25 cellular contexts compared by ENCODE assay signal in genomic region chr4:186630128-186630527, GRCh38.
DNase-seq lines count a peak whose midpoint lies in the region; ATAC-seq, FAIRE-seq and TF ChIP-seq lines count a peak whose summit lies in the region.
"Had no signal": no experiment of that assay in that cellular context is flagged by ENCODE, and none has a peak within 500 bp of the region (broad histone marks: within the 10 kb centered on the region; RNA-seq: fewer than 3 reads in every experiment).

No MANE protein-coding gene starts in this region.

- H4K20me1 ChIP-seq in HepG2 (ENCODE audit: insufficient read depth, low read length) (no peaks in the 10 kb centered on the region), neural progenitor cell (ENCODE audit: low read depth) (peaks cover 6% of the 10 kb centered on the region)

- H2AFZ ChIP-seq in HepG2 (ENCODE audit: low read length), result no peak overlapping the region
- H2AFZ ChIP-seq in neural progenitor cell (replicated peaks), result no peak overlapping the region
- H2AFZ ChIP-seq: GM23248 had no signal

- H3K9me3 ChIP-seq in HepG2 (ENCODE audit: low read length), result no peaks in the 10 kb centered on the region
- H3K9me3 ChIP-seq in right lobe of liver, result no peaks in the 10 kb centered on the region
- H3K9me3 ChIP-seq in neural progenitor cell (ENCODE audit: low read depth), result no peaks in the 10 kb centered on the region
- H3K9me3 ChIP-seq: BE2C; BLaER1 treated with 17β-estradiol and CSF1 and Interleukin-3, amounts not matched to agents 10 nM and 100 nM had no signal

- peaks cover 28 to 80% of the 10 kb centered on the region in 2 experiments for H3K36me3 ChIP-seq in HepG2 (replicated peaks in 1 of 2; ENCODE audit: control insufficient read depth in 1 of 2, insufficient read depth in 2 of 2, low read length in 2 of 2)
- peaks cover 0 to 18% (median 1%) of the 10 kb centered on the region in 4 donors for H3K36me3 ChIP-seq in right lobe of liver
- peaks cover 22% of the 10 kb centered on the region for H3K36me3 ChIP-seq in bronchial epithelial cell (ENCODE audit: control insufficient read depth, insufficient read depth, low read length)
- peaks cover 18% of the 10 kb centered on the region for H3K36me3 ChIP-seq in neural progenitor cell
- H3K36me3 ChIP-seq: BE2C had no signal

- no peak overlapping the region for H3K27ac ChIP-seq in HepG2 (ENCODE audit: extremely low read length, insufficient read depth, low read length)
- H3K27ac ChIP-seq in right lobe of liver, result no peak overlapping the region
- peak overlapping the region; percentile 57 for H3K27ac ChIP-seq in neural progenitor cell
- H3K27ac ChIP-seq: 22Rv1, GM23248 had no signal

- 96% methylated on average over 6 of the region's 6 CpGs for WGBS in HepG2 (ENCODE audit: low lambda C conversion rate)
- WGBS in right lobe of liver (ENCODE audit: insufficient coverage, low coverage, low lambda C conversion rate, missing lambda C conversion rate), result 89% methylated on average over 3 of the region's 6 CpGs

- no peaks in the 10 kb centered on the region for H3K9me3 Mint-ChIP-seq in neural progenitor cell

- H3K36me3 Mint-ChIP-seq in neural progenitor cell, result peaks cover 75% of the 10 kb centered on the region
- H3K36me3 Mint-ChIP-seq: CD14-positive monocyte; CD8-positive, alpha-beta memory T cell had no signal

- no TSS peak for BruUV-seq in HepG2 (replicated peaks; lab: Mats Ljungman, UMichigan)

- no peak overlapping the region for H3K4me3 Mint-ChIP-seq in neural progenitor cell
- H3K4me3 Mint-ChIP-seq: CD14-positive monocyte; CD4-positive, alpha-beta T cell; CD8-positive, alpha-beta memory T cell had no signal

- FAIRE-seq in HepG2 (lab: Jason Lieb, UNC), result no peak
- FAIRE-seq in bronchial epithelial cell (lab: Jason Lieb, UNC), result peak; percentile 77
- FAIRE-seq: A204.1, D721Med, GM12878, GM19239, H1 had no signal

- DNase-seq in HepG2 (ENCODE audit: low spot score), result no peak
- no peak for DNase-seq in right lobe of liver
- no peak for DNase-seq in bronchial epithelial cell (ENCODE audit: low read depth)
- DNase-seq in neural progenitor cell (ENCODE audit: low spot score), result no peak
- DNase-seq in midbrain (lab: John Stamatoyannopoulos, UW), result no peak
- no peak for DNase-seq in NCI-H446 treated with DMSO at 0.1 percent for 48 hours (lab: John Stamatoyannopoulos, UW)
- DNase-seq: AML-193; BE2C; CD4-positive, alpha-beta T cell; CD8-positive, alpha-beta memory T cell; DMS 273 treated with DMSO at 0.1 percent for 48 hours; DMS79; EL; GDM1; GM23248; H7; HCEC 1CT had no signal

- H3K4me3 ChIP-seq in HepG2 (replicated peaks in 1 of 3; ENCODE audit: insufficient read depth in 1 of 3, low read depth in 2 of 3, low read length in 3 of 3) (no peak overlapping the region), right lobe of liver (no peak overlapping the region), bronchial epithelial cell (ENCODE audit: low read depth, low read length) (no peak overlapping the region), neural progenitor cell (no peak overlapping the region)
- H3K4me3 ChIP-seq: BLaER1 treated with 17β-estradiol and CSF1 and Interleukin-3, amounts not matched to agents 10 nM and 100 nM; GM12878; GM23248 had no signal

- no peak for TF ChIP-seq EP300 in HepG2 (IDR thresholded peaks at IDR 0.05; ENCODE audit: low read depth in 2 of 2, low read length in 2 of 2)
- TF ChIP-seq EP300 in HepG2 (CRISPR knock-in tag; IDR thresholded peaks at IDR 0.05; ENCODE audit: borderline replicate concordance), result no peak

- H3F3A ChIP-seq in neural progenitor cell (ENCODE audit: low read depth), result peaks cover 29% of the 10 kb centered on the region

- no peak for TF ChIP-seq RAD21 in HepG2 (CRISPR knock-in tag; IDR thresholded peaks at IDR 0.05)

- in situ Hi-C loops in HepG2 (cut with HindIII; ENCODE audit: extremely low pct_ligation_motif_present, low pct_unique_long_range_greater_than_20kb), result no loop called here

- TF ChIP-seq POLR2A in HepG2 (IDR thresholded peaks at IDR 0.05; ENCODE audit: insufficient read depth in 1 of 2, low read depth in 2 of 2, low read length in 2 of 2) (no peak), right lobe of liver (IDR thresholded peaks at IDR 0.05) (no peak)

- H3K4me2 ChIP-seq in HepG2 (ENCODE audit: low read depth, low read length), result no peak overlapping the region
- H3K4me2 ChIP-seq in neural progenitor cell, result no peak overlapping the region
- H3K4me2 ChIP-seq: BLaER1 treated with 17β-estradiol and CSF1 and Interleukin-3, amounts not matched to agents 10 nM and 100 nM had no signal

- CTCF ChIA-PET in HepG2 (lab: Yijun Ruan, JAX; ENCODE audit: low intra/inter-chr PET ratio, low total read pairs), result no interaction called here

- no peaks in the 10 kb centered on the region for H3K79me2 ChIP-seq in HepG2 (ENCODE audit: insufficient read depth, low read length)
- H3K79me2 ChIP-seq in neural progenitor cell (ENCODE audit: low read depth), result peaks cover 23% of the 10 kb centered on the region

- intact Hi-C loops in HepG2 (cut with micrococcal nuclease; ENCODE audit: unreplicated experiment) (no loop called here), right lobe of liver (cut with DNase I) (no loop called here)

- H3K9ac ChIP-seq in HepG2 (ENCODE audit: insufficient read depth, low read depth, low read length) (no peak overlapping the region), neural progenitor cell (no peak overlapping the region)
- H3K9ac ChIP-seq: BLaER1 treated with 17β-estradiol and CSF1 and Interleukin-3, amounts not matched to agents 10 nM and 100 nM; GM23248 had no signal

- H3K27me3 ChIP-seq in HepG2 (ENCODE audit: control insufficient read depth in 1 of 2, insufficient read depth in 2 of 2, low read length in 2 of 2), result no peaks in the 10 kb centered on the region
- H3K27me3 ChIP-seq in right lobe of liver, result no peaks in the 10 kb centered on the region
- no peaks in the 10 kb centered on the region for H3K27me3 ChIP-seq in bronchial epithelial cell (ENCODE audit: control insufficient read depth, insufficient read depth, low read length)
- no peaks in the 10 kb centered on the region for H3K27me3 ChIP-seq in neural progenitor cell
- H3K27me3 ChIP-seq: BE2C; BLaER1 treated with 17β-estradiol and CSF1 and Interleukin-3, amounts not matched to agents 10 nM and 100 nM had no signal

- no peak overlapping the region for H3K27ac Mint-ChIP-seq in neural progenitor cell
- H3K27ac Mint-ChIP-seq: CD14-positive monocyte; CD4-positive, alpha-beta T cell; CD8-positive, alpha-beta memory T cell had no signal

- peaks cover 3% of the 10 kb centered on the region for H3K4me1 Mint-ChIP-seq in neural progenitor cell

- TF ChIP-seq CTCF in HepG2 (CRISPR knock-in tag; IDR thresholded peaks at IDR 0.05), result no peak
- TF ChIP-seq CTCF in right lobe of liver (IDR thresholded peaks at IDR 0.05), result no peak
- TF ChIP-seq CTCF in bronchial epithelial cell (IDR thresholded peaks at IDR 0.05; ENCODE audit: insufficient read depth, low read length, severe bottlenecking), result no peak
- no peak for TF ChIP-seq CTCF in neural progenitor cell (IDR thresholded peaks at IDR 0.05)

- peaks cover 2% of the 10 kb centered on the region for H3K27me3 Mint-ChIP-seq in neural progenitor cell (ENCODE audit: insufficient read depth, low read depth)
- H3K27me3 Mint-ChIP-seq: CD4-positive, alpha-beta T cell; CD8-positive, alpha-beta memory T cell had no signal

- H3K4me1 ChIP-seq in HepG2 (ENCODE audit: insufficient read depth, low read length) (no peaks in the 10 kb centered on the region), right lobe of liver (no peaks in the 10 kb centered on the region), neural progenitor cell (peaks cover 22% of the 10 kb centered on the region)
- H3K4me1 ChIP-seq: BE2C had no signal

- POLR2A ChIA-PET in HepG2 (lab: Yijun Ruan, JAX), result no interaction called here

- ATAC-seq in HepG2, result peak; percentile 42; the same call in 2 of the 3 replicates
- ATAC-seq in right lobe of liver, result no peak
- ATAC-seq: GM12878 had no signal

TF ChIP-seq in HepG2, 621 proteins besides CTCF, POLR2A, EP300 and RAD21:
- TF ChIP-seq CREM (IDR thresholded peaks at IDR 0.05), result no peak
- no peak for TF ChIP-seq CREM (CRISPR knock-in tag; IDR thresholded peaks at IDR 0.05)
- no peak for TF ChIP-seq ARID3A (IDR thresholded peaks at IDR 0.05; ENCODE audit: low read depth, low read length)
- peak; percentile 88 for TF ChIP-seq ZNF12 (CRISPR knock-in tag; IDR thresholded peaks at IDR 0.05)
- TF ChIP-seq ZNF597 (CRISPR knock-in tag; IDR thresholded peaks at IDR 0.05), result no peak
- no peak for TF ChIP-seq ZFX (CRISPR knock-in tag; IDR thresholded peaks at IDR 0.05; ENCODE audit: low read depth)
